Comparison of ENCODE assay signal across 23 cellular contexts in the genomic region with DNA sequence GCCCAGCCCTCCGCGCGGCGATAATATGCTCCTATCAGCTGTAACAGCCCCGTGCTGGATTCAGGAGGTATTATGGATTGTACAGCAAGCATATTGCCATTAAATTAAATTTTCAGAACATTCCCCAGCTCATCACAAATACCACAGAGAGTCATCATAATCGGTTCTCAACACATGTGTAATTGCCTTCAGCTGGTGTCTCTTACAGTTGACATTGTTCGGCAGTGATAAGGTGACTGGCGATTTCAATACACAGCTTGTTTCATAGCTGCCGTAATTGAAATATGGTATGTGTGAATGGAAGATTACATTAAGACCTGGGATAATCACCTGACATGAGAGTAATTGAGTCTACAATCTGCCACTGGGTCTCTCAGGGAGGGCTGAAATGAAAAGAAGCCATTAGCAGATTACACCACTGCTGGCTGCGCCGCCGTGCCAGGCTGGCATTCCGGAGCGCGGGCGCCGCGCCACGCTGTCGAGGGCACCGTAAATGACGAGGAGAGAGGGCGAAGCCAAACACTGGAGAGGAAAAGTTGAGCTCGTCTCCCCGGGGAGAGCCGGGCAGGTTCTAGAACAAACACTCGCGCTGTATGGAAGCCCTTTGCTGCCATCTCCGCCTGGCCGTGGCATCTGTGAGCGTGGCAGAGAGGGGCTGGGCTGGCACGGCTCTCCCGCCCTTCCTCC.
DNase-seq lines count a peak whose midpoint lies in the region; ATAC-seq, FAIRE-seq and TF ChIP-seq lines count a peak whose summit lies in the region.
"Had no signal": no experiment of that assay in that cellular context is flagged by ENCODE, and none has a peak within 500 bp of the region (broad histone marks: within the 10 kb centered on the region; RNA-seq: fewer than 3 reads in every experiment).

No MANE protein-coding gene starts in this region.

- H3K9me3 ChIP-seq in esophagus muscularis mucosa (no peaks in the 10 kb centered on the region), right lobe of liver (no peaks in the 10 kb centered on the region)
- H3K9me3 ChIP-seq: sigmoid colon, upper lobe of right lung had no signal

- ATAC-seq in right lobe of liver, result no peak
- ATAC-seq: activated naive CD8-positive, alpha-beta T cell treated with anti-CD3 and anti-CD28 coated beads, Interleukin-2, amount 50 U/mL, for 24 hours; GM12878; HCT116; left ventricle myocardium superior; WTC11 had no signal

- intact Hi-C loops in esophagus muscularis mucosa (cut with DNase I) (no loop called here), right lobe of liver (cut with DNase I) (no loop called here)

- H3K27me3 ChIP-seq in esophagus muscularis mucosa (peaks cover 0 to 20% (median 0%) of the 10 kb centered on the region in 4 donors), right lobe of liver (no peaks in the 10 kb centered on the region)
- H3K27me3 ChIP-seq: hepatocyte, sigmoid colon, upper lobe of right lung had no signal

- H3K4me3 ChIP-seq in esophagus muscularis mucosa (no peak overlapping the region), right lobe of liver (no peak overlapping the region)
- H3K4me3 ChIP-seq: GM12878, hepatocyte, sigmoid colon, upper lobe of right lung had no signal

- TF ChIP-seq CTCF in esophagus muscularis mucosa (IDR thresholded peaks at IDR 0.05) (no peak), D721Med (IDR thresholded peaks at IDR 0.05; ENCODE audit: insufficient read depth, missing control alignments) (no peak), right lobe of liver (IDR thresholded peaks at IDR 0.05) (no peak)

- H3K27ac ChIP-seq in esophagus muscularis mucosa (replicated peaks in 1 of 4) (no peak overlapping the region), right lobe of liver (no peak overlapping the region)
- H3K27ac ChIP-seq: C4-2B, hepatocyte, sigmoid colon, upper lobe of right lung had no signal

- no peaks in the 10 kb centered on the region for H3K4me1 ChIP-seq in esophagus muscularis mucosa
- H3K4me1 ChIP-seq in right lobe of liver, result no peaks in the 10 kb centered on the region
- H3K4me1 ChIP-seq: sigmoid colon, upper lobe of right lung had no signal

- DNase-seq in DMS79 (lab: John Stamatoyannopoulos, UW) (peak; percentile 12), NCI-H1417 treated with DMSO at 0.1 percent for 48 hours (lab: John Stamatoyannopoulos, UW) (peak; percentile 62), NCI-H345 (lab: John Stamatoyannopoulos, UW) (peak; percentile 68), esophagus muscularis mucosa (ENCODE audit: extremely low spot score) (peak; percentile 79), D721Med (ENCODE audit: insufficient read length, low spot score) (no peak), right lobe of liver (no peak)
- no peak for DNase-seq in effector CD4-positive, alpha-beta T cell
- DNase-seq: activated CD4-positive, alpha-beta T cell treated with anti-CD3 and anti-CD28 coated beads, Interleukin-2, amount 50 U/mL, for 4 hours; activated naive CD8-positive, alpha-beta T cell treated with anti-CD3 and anti-CD28 coated beads, Interleukin-2, amount 50 U/mL, for 24 hours; effector CD8-positive, alpha-beta T cell; foreskin melanocyte; left ventricle myocardium superior; midbrain; natural killer cell; NCI-H2227 treated with DMSO at 0.1 percent for 48 hours; sigmoid colon; stimulated activated CD8-positive, alpha-beta memory T cell treated with anti-CD3 and anti-CD28 coated beads, Interleukin-4, amount 100 ng/mL, for 48 hours; upper lobe of right lung had no signal

- no peak for TF ChIP-seq EP300 in esophagus muscularis mucosa (IDR thresholded peaks at IDR 0.05)

- TF ChIP-seq POLR2A in esophagus muscularis mucosa (IDR thresholded peaks at IDR 0.05; ENCODE audit: low read depth) (no peak), right lobe of liver (IDR thresholded peaks at IDR 0.05) (no peak)

- no peak for FAIRE-seq in D721Med (lab: Jason Lieb, UNC)
- FAIRE-seq: GM12878 had no signal

- no peaks in the 10 kb centered on the region for H3K36me3 ChIP-seq in esophagus muscularis mucosa
- H3K36me3 ChIP-seq in right lobe of liver, result no peaks in the 10 kb centered on the region
- H3K36me3 ChIP-seq: sigmoid colon, upper lobe of right lung had no signal

- 85% methylated on average over 31 of the region's 33 CpGs for WGBS in esophagus muscularis mucosa
- 79% methylated on average over 19 of the region's 33 CpGs for WGBS in right lobe of liver (ENCODE audit: insufficient coverage, low coverage, low lambda C conversion rate, missing lambda C conversion rate)

Comparison
In these comparisons a context has a peak if more than half of its experiments do, and no peak if none do; other contexts are left out.
1. DNase-seq: peak in DMS79 (single experiment), NCI-H1417 treated with DMSO at 0.1 percent for 48 hours (single experiment), NCI-H345 (single experiment) and esophagus muscularis mucosa (single experiment); none in D721Med (single experiment), right lobe of liver (0 of 3) and effector CD4-positive, alpha-beta T cell (single experiment).